In the genomic region with DNA sequence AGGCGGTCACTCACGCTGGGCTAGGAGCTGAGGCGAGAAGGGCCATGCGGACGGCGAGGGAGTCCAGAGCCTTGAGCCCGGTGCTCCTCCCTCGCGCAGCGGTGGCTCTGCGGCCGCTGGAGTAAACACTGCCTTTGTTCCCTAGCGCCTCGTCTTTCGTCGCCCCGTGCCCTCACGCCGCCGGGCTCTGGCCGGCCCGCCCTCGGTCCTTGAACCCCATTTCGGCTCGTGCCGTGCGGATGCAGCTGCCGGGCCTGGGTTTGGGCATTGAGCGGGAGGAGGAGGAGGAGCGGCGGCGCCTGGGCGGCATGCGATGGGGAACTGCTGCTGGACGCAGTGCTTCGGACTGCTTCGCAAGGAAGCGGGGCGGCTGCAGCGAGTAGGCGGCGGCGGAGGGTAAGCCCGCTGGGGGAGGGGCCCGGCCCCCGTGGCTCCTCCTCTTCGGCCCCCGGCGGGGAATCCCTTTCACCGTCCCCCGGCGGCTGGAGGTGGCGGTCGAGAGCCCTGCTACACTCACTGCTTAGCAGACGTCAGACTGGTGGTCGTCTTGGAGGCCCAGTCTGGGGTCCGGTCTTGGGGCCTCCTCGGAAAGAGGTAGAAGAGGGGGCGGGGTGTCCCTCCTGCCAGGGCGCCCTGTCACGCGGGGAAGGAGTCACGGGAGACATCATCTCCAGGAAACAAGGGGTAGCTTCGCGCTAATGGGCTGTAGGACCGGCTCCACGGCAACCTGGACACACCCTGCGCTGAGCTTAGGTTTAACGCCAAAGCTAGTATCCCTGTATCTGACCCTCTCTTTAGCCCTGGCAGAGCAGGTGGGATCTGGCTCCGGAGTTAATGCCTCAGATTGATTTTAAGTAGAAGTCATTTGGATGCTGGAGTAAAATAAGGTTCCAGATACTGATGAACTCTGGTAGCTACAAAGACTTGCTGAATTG, we compare ENCODE assay signal across 1 cellular context.
TF ChIP-seq lines count a peak whose summit lies in the region.

A gene with protein sequence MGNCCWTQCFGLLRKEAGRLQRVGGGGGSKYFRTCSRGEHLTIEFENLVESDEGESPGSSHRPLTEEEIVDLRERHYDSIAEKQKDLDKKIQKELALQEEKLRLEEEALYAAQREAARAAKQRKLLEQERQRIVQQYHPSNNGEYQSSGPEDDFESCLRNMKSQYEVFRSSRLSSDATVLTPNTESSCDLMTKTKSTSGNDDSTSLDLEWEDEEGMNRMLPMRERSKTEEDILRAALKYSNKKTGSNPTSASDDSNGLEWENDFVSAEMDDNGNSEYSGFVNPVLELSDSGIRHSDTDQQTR (plus strand): TSS at position 9 of the 935 bp plus-strand sequence. CDS start 305 bp downstream, at position 314.

TF ChIP-seq in HEK293, 187 proteins besides CTCF, POLR2A, EP300 and RAD21 (continued from another document and continues in another):
- TF ChIP-seq, protein P1, sequence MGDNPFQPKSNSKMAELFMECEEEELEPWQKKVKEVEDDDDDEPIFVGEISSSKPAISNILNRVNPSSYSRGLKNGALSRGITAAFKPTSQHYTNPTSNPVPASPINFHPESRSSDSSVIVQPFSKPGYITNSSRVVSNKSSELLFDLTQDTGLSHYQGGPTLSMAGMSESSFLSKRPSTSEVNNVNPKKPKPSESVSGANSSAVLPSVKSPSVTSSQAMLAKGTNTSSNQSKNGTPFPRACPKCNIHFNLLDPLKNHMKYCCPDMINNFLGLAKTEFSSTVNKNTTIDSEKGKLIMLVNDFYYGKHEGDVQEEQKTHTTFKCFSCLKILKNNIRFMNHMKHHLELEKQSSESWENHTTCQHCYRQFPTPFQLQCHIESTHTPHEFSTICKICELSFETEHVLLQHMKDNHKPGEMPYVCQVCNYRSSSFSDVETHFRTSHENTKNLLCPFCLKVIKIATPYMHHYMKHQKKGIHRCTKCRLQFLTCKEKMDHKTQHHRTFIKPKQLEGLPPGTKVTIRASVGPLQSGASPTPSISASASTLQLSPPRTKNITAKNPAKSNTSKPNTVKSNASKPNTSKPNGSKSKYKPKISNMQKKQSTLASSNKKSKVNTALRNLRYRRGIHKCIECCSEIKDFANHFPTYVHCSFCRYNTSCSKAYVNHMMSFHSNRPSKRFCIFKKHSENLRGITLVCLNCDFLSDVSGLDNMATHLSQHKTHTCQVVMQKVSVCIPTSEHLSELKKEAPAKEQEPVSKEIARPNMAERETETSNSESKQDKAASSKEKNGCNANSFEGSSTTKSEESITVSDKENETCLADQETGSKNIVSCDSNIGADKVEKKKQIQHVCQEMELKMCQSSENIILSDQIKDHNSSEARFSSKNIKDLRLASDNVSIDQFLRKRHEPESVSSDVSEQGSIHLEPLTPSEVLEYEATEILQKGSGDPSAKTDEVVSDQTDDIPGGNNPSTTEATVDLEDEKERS (tag by site-specific recombination; IDR thresholded peaks at IDR 0.05): no peak
- TF ChIP-seq ZNF555 (tag by site-specific recombination; conservative IDR thresholded peaks at IDR 0.05) (no peak), ZNF549 (tag by site-specific recombination; IDR thresholded peaks at IDR 0.05) (no peak), SP3 (tag by site-specific recombination; IDR thresholded peaks at IDR 0.05) (peak; percentile 8; the same call in 1 of the 2 replicates), HOXD13 (CRISPR knock-in tag; IDR thresholded peaks at IDR 0.05; ENCODE audit: borderline replicate concordance) (no peak), ZNF23 (tag by site-specific recombination; IDR thresholded peaks at IDR 0.05; ENCODE audit: borderline replicate concordance) (no peak), ZNF140 (tag by site-specific recombination; IDR thresholded peaks at IDR 0.05) (no peak), ZBTB1 (tag by site-specific recombination; IDR thresholded peaks at IDR 0.05) (no peak), ZNF133 (tag by site-specific recombination; IDR thresholded peaks at IDR 0.05) (no peak), ZNF24 (tag by site-specific recombination; IDR thresholded peaks at IDR 0.05) (0 out of 2 replicates have a peak, but pooled peaks have one; percentile 17), ZSCAN16 (tag by site-specific recombination; IDR thresholded peaks at IDR 0.05) (no peak), ZNF629 (tag by site-specific recombination; IDR thresholded peaks at IDR 0.05) (no peak), YY1 (tag by site-specific recombination; IDR thresholded peaks at IDR 0.05) (no peak; the same call in 1 of the 2 replicates), ZNF175 (tag by site-specific recombination; IDR thresholded peaks at IDR 0.05) (no peak), ZNF423 (tag by site-specific recombination; IDR thresholded peaks at IDR 0.05) (no peak), ZNF560 (tag by site-specific recombination; IDR thresholded peaks at IDR 0.05; ENCODE audit: borderline replicate concordance) (no peak), ZNF658 (tag by site-specific recombination; IDR thresholded peaks at IDR 0.05) (no peak), ZNF777 (tag by site-specific recombination; IDR thresholded peaks at IDR 0.05; ENCODE audit: borderline replicate concordance) (0 out of 2 replicates have a peak, but pooled peaks have one; percentile 21), ZNF169 (tag by site-specific recombination; IDR thresholded peaks at IDR 0.05) (no peak), ZNF654 (tag by site-specific recombination; IDR thresholded peaks at IDR 0.05; ENCODE audit: low read depth) (no peak), ZNF660 (tag by site-specific recombination; IDR thresholded peaks at IDR 0.05) (no peak), ZNF157 (tag by site-specific recombination; IDR thresholded peaks at IDR 0.05) (no peak), ZFHX2 (tag by site-specific recombination; conservative IDR thresholded peaks at IDR 0.05) (peak; percentile 81), ZNF707 (tag by site-specific recombination; IDR thresholded peaks at IDR 0.05) (no peak), FEZF1 (tag by site-specific recombination; IDR thresholded peaks at IDR 0.05) (no peak), GLIS2 (tag by site-specific recombination; IDR thresholded peaks at IDR 0.05) (peak; percentile 95), REPIN1 (tag by site-specific recombination; IDR thresholded peaks at IDR 0.05; ENCODE audit: low read depth) (no peak), KLF1 (tag by site-specific recombination; IDR thresholded peaks at IDR 0.05) (0 out of 2 replicates have a peak, but pooled peaks have one; percentile 6), WT1 (tag by site-specific recombination; IDR thresholded peaks at IDR 0.05) (peak; percentile 32; the same call in 1 of the 2 replicates), ZNF311 (tag by site-specific recombination; IDR thresholded peaks at IDR 0.05; ENCODE audit: borderline replicate concordance) (no peak), KLF8 (tag by site-specific recombination; IDR thresholded peaks at IDR 0.05) (peak; percentile 68; the same call in 1 of the 2 replicates), ZNF221 (tag by site-specific recombination; IDR thresholded peaks at IDR 0.05; ENCODE audit: borderline replicate concordance) (no peak), ZNF211 (tag by site-specific recombination; IDR thresholded peaks at IDR 0.05; ENCODE audit: low read depth) (no peak)
- TF ChIP-seq, protein P2, sequence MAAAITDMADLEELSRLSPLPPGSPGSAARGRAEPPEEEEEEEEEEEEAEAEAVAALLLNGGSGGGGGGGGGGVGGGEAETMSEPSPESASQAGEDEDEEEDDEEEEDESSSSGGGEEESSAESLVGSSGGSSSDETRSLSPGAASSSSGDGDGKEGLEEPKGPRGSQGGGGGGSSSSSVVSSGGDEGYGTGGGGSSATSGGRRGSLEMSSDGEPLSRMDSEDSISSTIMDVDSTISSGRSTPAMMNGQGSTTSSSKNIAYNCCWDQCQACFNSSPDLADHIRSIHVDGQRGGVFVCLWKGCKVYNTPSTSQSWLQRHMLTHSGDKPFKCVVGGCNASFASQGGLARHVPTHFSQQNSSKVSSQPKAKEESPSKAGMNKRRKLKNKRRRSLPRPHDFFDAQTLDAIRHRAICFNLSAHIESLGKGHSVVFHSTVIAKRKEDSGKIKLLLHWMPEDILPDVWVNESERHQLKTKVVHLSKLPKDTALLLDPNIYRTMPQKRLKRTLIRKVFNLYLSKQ (tag by site-specific recombination; IDR thresholded peaks at IDR 0.05; ENCODE audit: borderline replicate concordance): no peak
- TF ChIP-seq, protein P3, sequence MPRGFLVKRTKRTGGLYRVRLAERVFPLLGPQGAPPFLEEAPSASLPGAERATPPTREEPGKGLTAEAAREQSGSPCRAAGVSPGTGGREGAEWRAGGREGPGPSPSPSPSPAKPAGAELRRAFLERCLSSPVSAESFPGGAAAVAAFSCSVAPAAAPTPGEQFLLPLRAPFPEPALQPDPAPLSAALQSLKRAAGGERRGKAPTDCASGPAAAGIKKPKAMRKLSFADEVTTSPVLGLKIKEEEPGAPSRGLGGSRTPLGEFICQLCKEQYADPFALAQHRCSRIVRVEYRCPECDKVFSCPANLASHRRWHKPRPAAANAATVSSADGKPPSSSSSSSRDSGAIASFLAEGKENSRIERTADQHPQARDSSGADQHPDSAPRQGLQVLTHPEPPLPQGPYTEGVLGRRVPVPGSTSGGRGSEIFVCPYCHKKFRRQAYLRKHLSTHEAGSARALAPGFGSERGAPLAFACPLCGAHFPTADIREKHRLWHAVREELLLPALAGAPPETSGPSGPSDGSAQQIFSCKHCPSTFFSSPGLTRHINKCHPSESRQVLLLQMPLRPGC (tag by site-specific recombination; IDR thresholded peaks at IDR 0.05): peak; percentile 13; the same call in 1 of the 2 replicates
- TF ChIP-seq, protein P4, sequence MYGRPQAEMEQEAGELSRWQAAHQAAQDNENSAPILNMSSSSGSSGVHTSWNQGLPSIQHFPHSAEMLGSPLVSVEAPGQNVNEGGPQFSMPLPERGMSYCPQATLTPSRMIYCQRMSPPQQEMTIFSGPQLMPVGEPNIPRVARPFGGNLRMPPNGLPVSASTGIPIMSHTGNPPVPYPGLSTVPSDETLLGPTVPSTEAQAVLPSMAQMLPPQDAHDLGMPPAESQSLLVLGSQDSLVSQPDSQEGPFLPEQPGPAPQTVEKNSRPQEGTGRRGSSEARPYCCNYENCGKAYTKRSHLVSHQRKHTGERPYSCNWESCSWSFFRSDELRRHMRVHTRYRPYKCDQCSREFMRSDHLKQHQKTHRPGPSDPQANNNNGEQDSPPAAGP (tag by site-specific recombination; IDR thresholded peaks at IDR 0.05): peak; percentile 61; the same call in 1 of the 2 replicates
- TF ChIP-seq, protein P5, sequence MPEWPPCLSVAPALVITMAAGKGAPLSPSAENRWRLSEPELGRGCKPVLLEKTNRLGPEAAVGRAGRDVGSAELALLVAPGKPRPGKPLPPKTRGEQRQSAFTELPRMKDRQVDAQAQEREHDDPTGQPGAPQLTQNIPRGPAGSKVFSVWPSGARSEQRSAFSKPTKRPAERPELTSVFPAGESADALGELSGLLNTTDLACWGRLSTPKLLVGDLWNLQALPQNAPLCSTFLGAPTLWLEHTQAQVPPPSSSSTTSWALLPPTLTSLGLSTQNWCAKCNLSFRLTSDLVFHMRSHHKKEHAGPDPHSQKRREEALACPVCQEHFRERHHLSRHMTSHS (tag by site-specific recombination; IDR thresholded peaks at IDR 0.05): no peak
- TF ChIP-seq, protein P6, sequence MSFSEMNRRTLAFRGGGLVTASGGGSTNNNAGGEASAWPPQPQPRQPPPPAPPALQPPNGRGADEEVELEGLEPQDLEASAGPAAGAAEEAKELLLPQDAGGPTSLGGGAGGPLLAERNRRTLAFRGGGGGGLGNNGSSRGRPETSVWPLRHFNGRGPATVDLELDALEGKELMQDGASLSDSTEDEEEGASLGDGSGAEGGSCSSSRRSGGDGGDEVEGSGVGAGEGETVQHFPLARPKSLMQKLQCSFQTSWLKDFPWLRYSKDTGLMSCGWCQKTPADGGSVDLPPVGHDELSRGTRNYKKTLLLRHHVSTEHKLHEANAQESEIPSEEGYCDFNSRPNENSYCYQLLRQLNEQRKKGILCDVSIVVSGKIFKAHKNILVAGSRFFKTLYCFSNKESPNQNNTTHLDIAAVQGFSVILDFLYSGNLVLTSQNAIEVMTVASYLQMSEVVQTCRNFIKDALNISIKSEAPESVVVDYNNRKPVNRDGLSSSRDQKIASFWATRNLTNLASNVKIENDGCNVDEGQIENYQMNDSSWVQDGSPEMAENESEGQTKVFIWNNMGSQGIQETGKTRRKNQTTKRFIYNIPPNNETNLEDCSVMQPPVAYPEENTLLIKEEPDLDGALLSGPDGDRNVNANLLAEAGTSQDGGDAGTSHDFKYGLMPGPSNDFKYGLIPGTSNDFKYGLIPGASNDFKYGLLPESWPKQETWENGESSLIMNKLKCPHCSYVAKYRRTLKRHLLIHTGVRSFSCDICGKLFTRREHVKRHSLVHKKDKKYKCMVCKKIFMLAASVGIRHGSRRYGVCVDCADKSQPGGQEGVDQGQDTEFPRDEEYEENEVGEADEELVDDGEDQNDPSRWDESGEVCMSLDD (tag by site-specific recombination; IDR thresholded peaks at IDR 0.05): peak; percentile 70
- TF ChIP-seq, protein P7, sequence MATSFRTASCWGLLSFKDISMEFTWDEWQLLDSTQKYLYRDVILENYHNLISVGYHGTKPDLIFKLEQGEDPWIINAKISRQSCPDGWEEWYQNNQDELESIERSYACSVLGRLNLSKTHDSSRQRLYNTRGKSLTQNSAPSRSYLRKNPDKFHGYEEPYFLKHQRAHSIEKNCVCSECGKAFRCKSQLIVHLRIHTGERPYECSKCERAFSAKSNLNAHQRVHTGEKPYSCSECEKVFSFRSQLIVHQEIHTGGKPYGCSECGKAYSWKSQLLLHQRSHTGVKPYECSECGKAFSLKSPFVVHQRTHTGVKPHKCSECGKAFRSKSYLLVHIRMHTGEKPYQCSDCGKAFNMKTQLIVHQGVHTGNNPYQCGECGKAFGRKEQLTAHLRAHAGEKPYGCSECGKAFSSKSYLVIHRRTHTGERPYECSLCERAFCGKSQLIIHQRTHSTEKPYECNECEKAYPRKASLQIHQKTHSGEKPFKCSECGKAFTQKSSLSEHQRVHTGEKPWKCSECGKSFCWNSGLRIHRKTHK (tag by site-specific recombination; IDR thresholded peaks at IDR 0.05): no peak
- TF ChIP-seq, protein P8, sequence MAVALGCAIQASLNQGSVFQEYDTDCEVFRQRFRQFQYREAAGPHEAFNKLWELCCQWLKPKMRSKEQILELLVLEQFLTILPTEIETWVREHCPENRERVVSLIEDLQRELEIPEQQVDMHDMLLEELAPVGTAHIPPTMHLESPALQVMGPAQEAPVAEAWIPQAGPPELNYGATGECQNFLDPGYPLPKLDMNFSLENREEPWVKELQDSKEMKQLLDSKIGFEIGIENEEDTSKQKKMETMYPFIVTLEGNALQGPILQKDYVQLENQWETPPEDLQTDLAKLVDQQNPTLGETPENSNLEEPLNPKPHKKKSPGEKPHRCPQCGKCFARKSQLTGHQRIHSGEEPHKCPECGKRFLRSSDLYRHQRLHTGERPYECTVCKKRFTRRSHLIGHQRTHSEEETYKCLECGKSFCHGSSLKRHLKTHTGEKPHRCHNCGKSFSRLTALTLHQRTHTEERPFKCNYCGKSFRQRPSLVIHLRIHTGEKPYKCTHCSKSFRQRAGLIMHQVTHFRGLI (tag by site-specific recombination; IDR thresholded peaks at IDR 0.05): no peak
- TF ChIP-seq, protein P9, sequence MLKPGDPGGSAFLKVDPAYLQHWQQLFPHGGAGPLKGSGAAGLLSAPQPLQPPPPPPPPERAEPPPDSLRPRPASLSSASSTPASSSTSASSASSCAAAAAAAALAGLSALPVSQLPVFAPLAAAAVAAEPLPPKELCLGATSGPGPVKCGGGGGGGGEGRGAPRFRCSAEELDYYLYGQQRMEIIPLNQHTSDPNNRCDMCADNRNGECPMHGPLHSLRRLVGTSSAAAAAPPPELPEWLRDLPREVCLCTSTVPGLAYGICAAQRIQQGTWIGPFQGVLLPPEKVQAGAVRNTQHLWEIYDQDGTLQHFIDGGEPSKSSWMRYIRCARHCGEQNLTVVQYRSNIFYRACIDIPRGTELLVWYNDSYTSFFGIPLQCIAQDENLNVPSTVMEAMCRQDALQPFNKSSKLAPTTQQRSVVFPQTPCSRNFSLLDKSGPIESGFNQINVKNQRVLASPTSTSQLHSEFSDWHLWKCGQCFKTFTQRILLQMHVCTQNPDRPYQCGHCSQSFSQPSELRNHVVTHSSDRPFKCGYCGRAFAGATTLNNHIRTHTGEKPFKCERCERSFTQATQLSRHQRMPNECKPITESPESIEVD (tag by site-specific recombination; IDR thresholded peaks at IDR 0.05): no peak
